In the genomic region with DNA sequence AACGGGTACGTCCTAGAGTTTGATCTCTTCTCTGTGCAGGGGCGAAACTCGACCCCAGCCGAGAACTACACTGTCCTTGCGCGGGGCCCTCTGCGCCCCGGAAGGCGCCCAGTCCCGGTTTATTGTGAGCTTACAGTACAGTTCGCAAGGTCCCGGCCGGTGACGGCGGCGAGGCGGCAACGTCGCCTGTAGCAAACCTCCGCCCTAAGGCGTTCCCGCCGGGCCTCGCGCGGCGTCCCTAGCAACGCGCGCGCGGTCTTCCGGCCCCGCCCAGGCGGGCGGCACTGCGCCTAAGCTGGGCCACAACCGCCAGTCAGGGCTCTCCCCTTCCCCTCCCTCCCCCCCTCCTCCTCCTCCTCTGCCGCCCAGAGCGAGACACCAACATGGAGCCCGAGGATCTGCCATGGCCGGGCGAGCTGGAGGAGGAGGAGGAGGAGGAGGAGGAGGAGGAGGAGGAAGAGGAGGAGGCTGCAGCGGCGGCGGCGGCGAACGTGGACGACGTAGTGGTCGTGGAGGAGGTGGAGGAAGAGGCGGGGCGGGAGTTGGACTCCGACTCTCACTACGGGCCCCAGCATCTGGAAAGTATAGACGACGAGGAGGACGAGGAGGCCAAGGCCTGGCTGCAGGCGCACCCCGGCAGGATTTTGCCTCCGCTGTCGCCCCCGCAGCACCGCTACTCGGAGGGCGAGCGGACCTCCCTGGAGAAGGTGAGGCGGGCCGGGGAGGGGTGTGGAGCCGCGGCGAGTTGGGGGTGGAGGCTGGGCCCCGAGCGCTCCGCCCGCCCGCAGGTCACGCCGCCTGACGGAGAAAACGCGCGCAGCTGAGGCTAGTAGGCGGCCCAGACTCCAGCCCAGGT, we compare ENCODE assay signal across 8 cellular contexts. TPM values are rescaled to one million over a fixed set of nuclear protein-coding genes. Genes with fewer than 3 reads are reported as not detected.
DNase-seq lines count a peak whose midpoint lies in the region; ATAC-seq and TF ChIP-seq lines count a peak whose summit lies in the region.

Gene ALMS1, plus strand, starts transcription at position 351 of the 856 bp plus-strand sequence. Its CDS starts 33 bp downstream, at position 384.

- ATAC-seq in GM23338 (peak; percentile 89), naive B cell (ENCODE audit: low read depth in 2 of 2) (peak; percentile 87)
- ATAC-seq in stimulated activated effector memory CD8-positive, alpha-beta T cell treated with anti-CD3 and anti-CD28 coated beads, Interleukin-12 subunit alpha, Interleukin-12 subunit beta, amount 100 ng/mL, for 72 hours, result peak; percentile 95

- DNase-seq in EH (ENCODE audit: low read depth) (peak; percentile 95), GM23338 (ENCODE audit: low spot score) (peak; percentile 95), Kasumi-1 (lab: John Stamatoyannopoulos, UW) (peak; percentile 89 to 91), RKO (ENCODE audit: low spot score) (peak; percentile 93), activated T-helper 1 cell treated with Interleukin-2 at 50 U/mL for 16 hours (ENCODE audit: low read depth) (peak; percentile 87), fibroblast of gingiva (ENCODE audit: low read depth) (peak; percentile 92), naive B cell (peak; percentile 87)
- peak; percentile 76 to 94 for DNase-seq in stimulated activated effector memory CD8-positive, alpha-beta T cell treated with anti-CD3 and anti-CD28 coated beads, Interleukin-12 subunit alpha, Interleukin-12 subunit beta, amount 100 ng/mL, for 72 hours (ENCODE audit: low spot score in 2 of 2)

- H3K27me3 ChIP-seq in GM23338 (ENCODE audit: insufficient read depth), result peaks cover 30% of the 10 kb centered on the region

- H3K4me2 ChIP-seq in GM23338, result peak within 1 kb of the TSS; percentile 85

- H3K36me3 Mint-ChIP-seq in GM23338 (ENCODE audit: low read depth) (no peaks in the 10 kb centered on the region), naive B cell (no peaks in the 10 kb centered on the region)
- H3K36me3 Mint-ChIP-seq in stimulated activated effector memory CD8-positive, alpha-beta T cell treated with anti-CD3 and anti-CD28 coated beads, Interleukin-12 subunit alpha, Interleukin-12 subunit beta, amount 100 ng/mL, for 72 hours, result peaks cover 10% of the 10 kb centered on the region

- H3K4me3 Mint-ChIP-seq in GM23338 (peak within 1 kb of the TSS; percentile 94), naive B cell (peak within 1 kb of the TSS; percentile 85 to 98 (median 94))
- H3K4me3 Mint-ChIP-seq in stimulated activated effector memory CD8-positive, alpha-beta T cell treated with anti-CD3 and anti-CD28 coated beads, Interleukin-12 subunit alpha, Interleukin-12 subunit beta, amount 100 ng/mL, for 72 hours, result peak within 1 kb of the TSS; percentile 88

- H3K79me2 ChIP-seq in GM23338 (replicated peaks; ENCODE audit: insufficient read depth), result peaks cover 44% of the 10 kb centered on the region

- H4K20me1 ChIP-seq in GM23338 (replicated peaks; ENCODE audit: insufficient read depth), result peaks cover 10% of the 10 kb centered on the region; the same call in 1 of the 2 replicates

- H2AFZ ChIP-seq in GM23338, result peak within 1 kb of the TSS; percentile 97

- H3K4me1 ChIP-seq in GM23338 (ENCODE audit: insufficient read depth), result peaks cover 10% of the 10 kb centered on the region; the same call in 1 of the 2 replicates

- peak within 1 kb of the TSS; percentile 94 for H3K27ac Mint-ChIP-seq in GM23338
- H3K27ac Mint-ChIP-seq in naive B cell, result peak within 1 kb of the TSS; percentile 94 to 99 (median 97)
- peak within 1 kb of the TSS; percentile 92 for H3K27ac Mint-ChIP-seq in stimulated activated effector memory CD8-positive, alpha-beta T cell treated with anti-CD3 and anti-CD28 coated beads, Interleukin-12 subunit alpha, Interleukin-12 subunit beta, amount 100 ng/mL, for 72 hours

- peak within 1 kb of the TSS; percentile 98 for H3K4me3 ChIP-seq in GM23338

- peak within 1 kb of the TSS; percentile 95 for H3K27ac ChIP-seq in GM23338 (ENCODE audit: low read depth)

- no peaks in the 10 kb centered on the region for H3K9me3 Mint-ChIP-seq in GM23338
- no peaks in the 10 kb centered on the region for H3K9me3 Mint-ChIP-seq in naive B cell
- no peaks in the 10 kb centered on the region for H3K9me3 Mint-ChIP-seq in stimulated activated effector memory CD8-positive, alpha-beta T cell treated with anti-CD3 and anti-CD28 coated beads, Interleukin-12 subunit alpha, Interleukin-12 subunit beta, amount 100 ng/mL, for 72 hours

- H3K4me1 Mint-ChIP-seq in GM23338 (peaks cover 14% of the 10 kb centered on the region), naive B cell (peaks cover 22 to 24% (median 23%) of the 10 kb centered on the region in 3 donors)
- peaks cover 30% of the 10 kb centered on the region for H3K4me1 Mint-ChIP-seq in stimulated activated effector memory CD8-positive, alpha-beta T cell treated with anti-CD3 and anti-CD28 coated beads, Interleukin-12 subunit alpha, Interleukin-12 subunit beta, amount 100 ng/mL, for 72 hours

- H3K27me3 Mint-ChIP-seq in GM23338 (ENCODE audit: insufficient read depth, low read depth, poor library complexity), result peaks cover 8% of the 10 kb centered on the region
- H3K27me3 Mint-ChIP-seq in naive B cell, result peaks cover 3 to 24% (median 12%) of the 10 kb centered on the region in 3 donors

- H3F3A ChIP-seq in GM23338 (replicated peaks; ENCODE audit: low read depth), result 0 out of 2 replicates have a peak, but pooled peaks cover 3% of the 10 kb centered on the region

- H3K36me3 ChIP-seq in GM23338 (ENCODE audit: insufficient read depth), result no peaks in the 10 kb centered on the region

- TF ChIP-seq CTCF in GM23338 (conservative IDR thresholded peaks at IDR 0.05; ENCODE audit: low read depth in 2 of 2), result no peak

- H3K9me2 ChIP-seq in GM23338 (ENCODE audit: insufficient read depth), result no peaks in the 10 kb centered on the region

TF ChIP-seq in GM23338, 12 proteins besides CTCF, POLR2A, EP300 and RAD21:
- TF ChIP-seq CREB1 (CRISPR knock-in tag; IDR thresholded peaks at IDR 0.05; ENCODE audit: low read depth) (peak; percentile 34; the same call in 1 of the 2 replicates), JUNB (IDR thresholded peaks at IDR 0.05; ENCODE audit: unreplicated experiment) (no peak), POLR2AphosphoS5 (IDR thresholded peaks at IDR 0.05; ENCODE audit: low read depth) (peak; percentile 76)

RNA-seq across cellular contexts. Expression of gene ALMS1, which starts in this region (rescaled TPM):
- total RNA-seq in GM23338 (2014; rRNA removed; shearing (Covaris generic)), result 65.7 and 66.8 TPM in 2 replicates
- polyA plus RNA-seq in GM23338 (2016; fragmentation: Nextera tagmentation; extraction: Ambion mirVana) (35.0 and 38.8 TPM in 2 replicates), naive B cell (ENCODE audit: low read depth in 6 of 6) (1 to 10 TPM in 5 of 6 donors, not detected in 1; 1.1 to 3.9 (median 2.2) TPM)

Comparison
In these comparisons a context has a peak if more than half of its experiments do, and no peak if none do; other contexts are left out.
1. Peak in every context shown above with its lines: DNase-seq, ATAC-seq, H3K4me3 ChIP-seq and H3K27ac ChIP-seq.